10 cellular contexts compared by ENCODE assay signal in genomic region chrX:133726211-133726630, GRCh38.
DNase-seq lines count a peak whose midpoint lies in the region; ATAC-seq, FAIRE-seq and TF ChIP-seq lines count a peak whose summit lies in the region.
"Had no signal": no experiment of that assay in that cellular context is flagged by ENCODE, and none has a peak within 500 bp of the region (broad histone marks: within the 10 kb centered on the region; RNA-seq: fewer than 3 reads in every experiment).

No MANE protein-coding gene starts in this region.

- H3K4me1 Mint-ChIP-seq in astrocyte (ENCODE audit: low read depth, unreplicated experiment) = peaks cover 10% of the 10 kb centered on the region

- WGBS in mesodermal cell (ENCODE audit: insufficient coverage in 2 of 2), 2 experiments = 59 to 67% methylated on average over 1 to 2 of the region's 2 CpGs

- no peak for ATAC-seq in HG03442 (IDR thresholded peaks at IDR 0.05; ENCODE audit: unreplicated experiment)
- no peak for ATAC-seq in HG02981 (IDR thresholded peaks at IDR 0.05; ENCODE audit: unreplicated experiment)

- no peak for TF ChIP-seq CTCF in astrocyte (IDR thresholded peaks at IDR 0.05; ENCODE audit: insufficient read depth, low read depth, low read length)

- peak overlapping the region; percentile 92 for H3K27ac Mint-ChIP-seq in astrocyte (ENCODE audit: unreplicated experiment)

- peak; percentile 100 for FAIRE-seq in astrocyte (lab: Jason Lieb, UNC)

- H3K36me3 ChIP-seq in astrocyte (ENCODE audit: insufficient read depth, low read length) = no peaks in the 10 kb centered on the region
- H3K36me3 ChIP-seq in mesodermal cell (ENCODE audit: control insufficient read depth, insufficient read depth, low read length) = no peaks in the 10 kb centered on the region
- H3K36me3 ChIP-seq: esophagus muscularis mucosa had no signal

- no peak overlapping the region for H3K4me3 Mint-ChIP-seq in astrocyte (ENCODE audit: unreplicated experiment)

- no peaks in the 10 kb centered on the region for H3K27me3 Mint-ChIP-seq in astrocyte (ENCODE audit: low read depth, unreplicated experiment)

- H3K79me2 ChIP-seq in astrocyte (ENCODE audit: insufficient read depth, low read length) = no peaks in the 10 kb centered on the region
- H3K79me2 ChIP-seq: parathyroid adenoma had no signal

- no peaks in the 10 kb centered on the region for H3K9me3 Mint-ChIP-seq in astrocyte (ENCODE audit: unreplicated experiment)

- DNase-seq in DMS153 (lab: John Stamatoyannopoulos, UW) (peak; percentile 90), NCI-H2029 (lab: John Stamatoyannopoulos, UW) (peak; percentile 75), astrocyte (ENCODE audit: low read depth) (peak; percentile 61), NCI-H2081 treated with DMSO at 0.1 percent for 48 hours (lab: John Stamatoyannopoulos, UW) (no peak)
- DNase-seq in activated naive CD4-positive, alpha-beta T cell treated with anti-CD3 and anti-CD28 coated beads, Interleukin-2, amount 50 U/mL, for 16 hours = no peak

- no peaks in the 10 kb centered on the region for H3K27me3 ChIP-seq in astrocyte (ENCODE audit: insufficient read depth, low read length)
- H3K27me3 ChIP-seq: esophagus muscularis mucosa had no signal

- H3K4me3 ChIP-seq in astrocyte (ENCODE audit: insufficient read depth, low read depth, low read length) (no peak overlapping the region), mesodermal cell (ENCODE audit: extremely low read depth, insufficient read depth, low read length, poor library complexity, severe bottlenecking) (no peak overlapping the region)
- H3K4me3 ChIP-seq: esophagus muscularis mucosa had no signal

- H3K36me3 Mint-ChIP-seq in astrocyte (ENCODE audit: low read depth, unreplicated experiment) = no peaks in the 10 kb centered on the region

- H3K9me3 ChIP-seq in astrocyte (ENCODE audit: insufficient read depth, low read depth, low read length) (no peaks in the 10 kb centered on the region), mesodermal cell (ENCODE audit: control insufficient read depth, low read length) (no peaks in the 10 kb centered on the region)
- H3K9me3 ChIP-seq: esophagus muscularis mucosa had no signal

- H3K4me1 ChIP-seq in astrocyte (ENCODE audit: insufficient read depth, low read length) (no peaks in the 10 kb centered on the region), mesodermal cell (ENCODE audit: control insufficient read depth, insufficient read depth, low read length, poor library complexity, severe bottlenecking) (peaks cover 10% of the 10 kb centered on the region)
- H3K4me1 ChIP-seq: esophagus muscularis mucosa, parathyroid adenoma had no signal

- peak overlapping the region; percentile 49 for H3K27ac ChIP-seq in astrocyte (ENCODE audit: low read depth, low read length)
- peak overlapping the region; percentile 36 for H3K27ac ChIP-seq in mesodermal cell (ENCODE audit: low read depth, low read length, severe bottlenecking)
- H3K27ac ChIP-seq: esophagus muscularis mucosa, parathyroid adenoma had no signal

- H3K4me2 ChIP-seq in astrocyte (ENCODE audit: low read length) = peak overlapping the region; percentile 75

- no peaks in the 10 kb centered on the region for H4K20me1 ChIP-seq in astrocyte (ENCODE audit: insufficient read depth, low read length)

- peak overlapping the region; percentile 24 for H2AFZ ChIP-seq in astrocyte (ENCODE audit: low read depth, low read length)
- H2AFZ ChIP-seq: parathyroid adenoma had no signal

- H3K9ac ChIP-seq in astrocyte (ENCODE audit: low read length) = no peak overlapping the region
- H3K9ac ChIP-seq: parathyroid adenoma had no signal

Comparison
In these comparisons a context has a peak if more than half of its experiments do, and no peak if none do; other contexts are left out.
1. DNase-seq: peak in DMS153 (single experiment), NCI-H2029 (single experiment) and astrocyte (single experiment); none in activated naive CD4-positive, alpha-beta T cell treated with anti-CD3 and anti-CD28 coated beads, Interleukin-2, amount 50 U/mL, for 16 hours (single experiment) and NCI-H2081 treated with DMSO at 0.1 percent for 48 hours (single experiment).